ENCODE assay signal across 17 cellular contexts in the genomic region with DNA sequence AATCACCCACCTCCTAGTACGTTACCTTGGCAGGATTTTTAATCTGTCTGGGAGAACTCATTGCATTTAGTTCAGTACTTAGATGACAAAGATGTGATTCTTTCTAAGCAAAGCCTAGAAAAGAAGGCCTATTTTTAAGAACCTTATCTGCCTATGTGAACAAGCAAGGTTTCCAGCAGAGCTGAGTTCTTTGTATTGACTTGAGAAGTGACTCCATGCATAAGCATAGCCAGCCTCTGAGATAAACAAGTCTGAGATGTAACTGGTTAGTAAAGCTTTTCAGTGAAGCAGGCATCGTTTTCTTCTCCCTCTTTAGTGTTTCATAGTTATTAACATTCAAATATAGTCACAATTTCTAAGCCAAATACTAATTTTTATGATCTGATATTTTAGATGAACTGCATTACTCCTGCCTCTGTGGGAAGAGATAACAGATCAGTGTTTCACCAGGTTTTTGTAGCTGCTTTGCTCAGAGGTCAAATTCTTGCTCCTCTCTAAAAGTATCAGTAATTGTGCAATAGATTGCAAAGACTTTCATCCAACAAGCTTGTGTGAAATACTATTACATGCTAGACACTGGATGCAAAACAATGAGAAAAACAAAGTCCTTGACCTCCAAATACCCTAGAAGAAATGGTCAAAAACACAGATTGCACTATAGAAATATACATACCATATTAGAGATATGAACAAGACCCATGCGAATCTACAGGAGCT.
"Had no signal": no experiment of that assay in that cellular context is flagged by ENCODE, and none has a peak within 500 bp of the region (broad histone marks: within the 10 kb centered on the region; RNA-seq: fewer than 3 reads in every experiment).

No MANE protein-coding gene starts in this region.

- H3K9me3 Mint-ChIP-seq: activated B cell treated with CpG ODN at 0.5 μM for 24 hours; activated CD4-positive, alpha-beta memory T cell treated with anti-CD3 and anti-CD28 coated beads, Interleukin-2, amount 10 ng/mL, durations not matched to agents 7 days and 5 days; type B pancreatic cell had no signal

- H2AFZ ChIP-seq: hepatocyte had no signal

- H3K4me2 ChIP-seq: hepatocyte had no signal

- DNase-seq: activated B cell treated with CpG ODN at 0.5 μM for 24 hours; activated CD4-positive, alpha-beta memory T cell treated with anti-CD3 and anti-CD28 coated beads, Interleukin-2, amount 10 ng/mL, durations not matched to agents 7 days and 5 days; activated CD4-positive, alpha-beta T cell treated with anti-CD3 and anti-CD28 coated beads for 48 hours; activated CD8-positive, alpha-beta memory T cell treated with anti-CD3 and anti-CD28 coated beads, Interleukin-2, amount 10 ng/mL, durations not matched to agents 7 days and 5 days; body of pancreas; caudate nucleus; kidney glomerular epithelial cell; left ventricle myocardium superior; right cardiac atrium; small intestine; stimulated activated CD4-positive, alpha-beta T cell treated with anti-CD3 and anti-CD28 coated beads, Interleukin-4, amount 100 ng/mL, for 1 hour; stomach; SW 1271 had no signal

- H3K27ac ChIP-seq: hepatocyte, prostate gland, stomach had no signal

- H3K4me1 ChIP-seq: body of pancreas, prostate gland had no signal

- H3K36me3 Mint-ChIP-seq: activated CD8-positive, alpha-beta memory T cell treated with anti-CD3 and anti-CD28 coated beads, Interleukin-2, amount 10 ng/mL, durations not matched to agents 7 days and 5 days; activated naive CD8-positive, alpha-beta T cell; type B pancreatic cell had no signal

- H3K79me2 ChIP-seq: hepatocyte had no signal

- H3K4me3 ChIP-seq: body of pancreas, hepatocyte, prostate gland, stomach had no signal

- H3K27ac Mint-ChIP-seq: activated B cell treated with CpG ODN at 0.5 μM for 24 hours; activated CD4-positive, alpha-beta memory T cell treated with anti-CD3 and anti-CD28 coated beads, Interleukin-2, amount 10 ng/mL, durations not matched to agents 7 days and 5 days; activated CD8-positive, alpha-beta memory T cell treated with anti-CD3 and anti-CD28 coated beads, Interleukin-2, amount 10 ng/mL, durations not matched to agents 7 days and 5 days; activated naive CD8-positive, alpha-beta T cell; type B pancreatic cell had no signal

- H3K36me3 ChIP-seq: prostate gland, stomach had no signal

- H3K27me3 ChIP-seq: body of pancreas, hepatocyte, stomach had no signal

- H3K9me3 ChIP-seq: body of pancreas, prostate gland, stomach had no signal

- ATAC-seq: activated CD8-positive, alpha-beta memory T cell treated with anti-CD3 and anti-CD28 coated beads, Interleukin-2, amount 10 ng/mL, durations not matched to agents 7 days and 5 days; body of pancreas; left ventricle myocardium superior; right cardiac atrium had no signal

- H3K4me3 Mint-ChIP-seq: activated B cell treated with CpG ODN at 0.5 μM for 24 hours; activated CD4-positive, alpha-beta memory T cell treated with anti-CD3 and anti-CD28 coated beads, Interleukin-2, amount 10 ng/mL, durations not matched to agents 7 days and 5 days; activated CD8-positive, alpha-beta memory T cell treated with anti-CD3 and anti-CD28 coated beads, Interleukin-2, amount 10 ng/mL, durations not matched to agents 7 days and 5 days; activated naive CD8-positive, alpha-beta T cell; type B pancreatic cell had no signal
